In the genomic region with DNA sequence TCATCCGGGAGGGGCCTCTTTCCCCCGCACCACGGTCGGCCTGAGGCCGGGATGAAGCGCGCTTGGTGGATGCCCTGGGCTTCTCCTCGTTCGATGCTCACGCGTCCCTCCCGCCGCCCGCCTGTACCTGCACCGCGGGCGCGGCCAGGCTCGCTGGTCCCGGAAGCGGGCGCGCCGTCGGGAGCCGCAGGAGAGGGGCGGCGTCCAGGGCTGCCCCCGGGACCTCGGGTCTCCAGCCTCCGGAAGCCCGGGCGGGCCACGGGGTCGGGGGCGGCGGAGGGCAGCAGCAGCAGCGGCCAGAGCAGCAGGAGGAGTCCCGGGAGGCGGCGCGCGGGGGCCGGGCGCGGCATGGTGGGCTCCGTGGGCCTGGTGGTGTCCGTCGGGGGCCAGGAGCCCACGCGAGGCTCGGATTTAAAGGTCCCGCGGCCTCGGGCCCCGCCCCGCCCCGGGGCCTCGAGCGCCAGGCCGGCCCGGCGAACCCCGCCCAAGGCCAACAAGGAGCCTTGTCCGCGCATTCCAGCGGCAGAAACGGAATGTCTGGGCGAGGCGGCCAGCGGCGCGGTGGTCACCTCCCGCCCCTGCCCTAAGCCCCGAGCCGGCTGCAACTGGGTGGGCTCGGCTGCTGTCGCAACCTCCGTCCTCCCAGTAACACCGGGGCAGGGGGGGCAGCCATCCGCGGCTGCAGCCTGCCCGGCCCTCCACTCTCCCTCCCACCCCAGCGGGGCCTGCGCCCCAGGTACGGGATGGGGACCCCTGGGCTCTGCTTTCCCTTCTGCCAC, we compare ENCODE assay signal across 8 cellular contexts. TPM values are rescaled to one million over a fixed set of nuclear protein-coding genes. Genes with fewer than 3 reads are reported as not detected.
A peak's percentile ranks its signal among the peaks of the same experiment; 100 is the strongest.
DNase-seq lines count a peak whose midpoint lies in the region; ATAC-seq and TF ChIP-seq lines count a peak whose summit lies in the region.

A gene with protein sequence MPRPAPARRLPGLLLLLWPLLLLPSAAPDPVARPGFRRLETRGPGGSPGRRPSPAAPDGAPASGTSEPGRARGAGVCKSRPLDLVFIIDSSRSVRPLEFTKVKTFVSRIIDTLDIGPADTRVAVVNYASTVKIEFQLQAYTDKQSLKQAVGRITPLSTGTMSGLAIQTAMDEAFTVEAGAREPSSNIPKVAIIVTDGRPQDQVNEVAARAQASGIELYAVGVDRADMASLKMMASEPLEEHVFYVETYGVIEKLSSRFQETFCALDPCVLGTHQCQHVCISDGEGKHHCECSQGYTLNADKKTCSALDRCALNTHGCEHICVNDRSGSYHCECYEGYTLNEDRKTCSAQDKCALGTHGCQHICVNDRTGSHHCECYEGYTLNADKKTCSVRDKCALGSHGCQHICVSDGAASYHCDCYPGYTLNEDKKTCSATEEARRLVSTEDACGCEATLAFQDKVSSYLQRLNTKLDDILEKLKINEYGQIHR (minus strand): TSS at position 387 of the 779 bp plus-strand sequence. CDS start 37 bp downstream, at position 350.

- peaks cover 36% of the 10 kb centered on the region for H3K27me3 Mint-ChIP-seq in T-helper 17 cell
- peaks cover 15 to 64% (median 49%) of the 10 kb centered on the region in 5 donors for H3K27me3 Mint-ChIP-seq in naive thymus-derived CD8-positive, alpha-beta T cell

- H3K4me1 ChIP-seq in esophagus squamous epithelium: peaks cover 0 to 19% (median 12%) of the 10 kb centered on the region in 3 donors

- 7% methylated on average over 21 of the region's 86 CpGs; no CpG with 5 or more reads in 1 of the 2 donors for WGBS in esophagus squamous epithelium, 2 donors

- H3K36me3 ChIP-seq in esophagus squamous epithelium: no peaks in the 10 kb centered on the region

- TF ChIP-seq CTCF in esophagus squamous epithelium (IDR thresholded peaks at IDR 0.05): no peak

- no peak for DNase-seq in activated CD4-positive, CD25-positive, alpha-beta regulatory T cell treated with anti-CD3 and anti-CD28 coated beads, Interleukin-2, amount 50 U/mL, for 72 hours
- DNase-seq in T-helper 17 cell (peak in 2 of 3 donors; percentile 9 to 13), esophagus squamous epithelium (lab: John Stamatoyannopoulos, UW) (no peak), mesenteric fat pad (ENCODE audit: low spot score) (no peak)
- DNase-seq in naive thymus-derived CD8-positive, alpha-beta T cell: peak in 3 of 10 donors; percentile 6 to 11 (median 7)
- DNase-seq in stimulated activated CD8-positive, alpha-beta memory T cell treated with anti-CD3 and anti-CD28 coated beads, Interleukin-4, amount 100 ng/mL, for 48 hours: no peak

- intact Hi-C loops in esophagus squamous epithelium (cut with DNase I): loop anchor here (5.0 kb wide), 1 partner anchor 85 kb away; no protein-coding TSS in a partner anchor

- ATAC-seq in activated CD4-positive, CD25-positive, alpha-beta regulatory T cell treated with anti-CD3 and anti-CD28 coated beads, Interleukin-2, amount 50 U/mL, for 24 hours: peak; percentile 38 to 41
- peak; percentile 46 for ATAC-seq in T-helper 17 cell
- peak; percentile 59 to 68 for ATAC-seq in naive thymus-derived CD8-positive, alpha-beta T cell
- no peak for ATAC-seq in HG02852 (IDR thresholded peaks at IDR 0.05; ENCODE audit: unreplicated experiment)

- H3K4me3 ChIP-seq in esophagus squamous epithelium: peak within 1 kb of the TSS; percentile 41 to 75 (median 52)

- peaks cover 0 to 2% (median 0%) of the 10 kb centered on the region in 9 donors for H3K9me3 Mint-ChIP-seq in naive thymus-derived CD8-positive, alpha-beta T cell

- H3K9me3 ChIP-seq in T-helper 17 cell (ENCODE audit: control insufficient read depth, low read length, poor library complexity, severe bottlenecking) (no peaks in the 10 kb centered on the region), esophagus squamous epithelium (no peaks in the 10 kb centered on the region)

- H3K4me1 Mint-ChIP-seq in T-helper 17 cell: peaks cover 6% of the 10 kb centered on the region
- peaks cover 6 to 13% (median 10%) of the 10 kb centered on the region in 4 donors for H3K4me1 Mint-ChIP-seq in naive thymus-derived CD8-positive, alpha-beta T cell

- no peak for TF ChIP-seq POLR2A in esophagus squamous epithelium (IDR thresholded peaks at IDR 0.05)

- H3K4me3 Mint-ChIP-seq in T-helper 17 cell: peak within 1 kb of the TSS; percentile 87
- peak within 1 kb of the TSS; percentile 60 to 86 (median 80) for H3K4me3 Mint-ChIP-seq in naive thymus-derived CD8-positive, alpha-beta T cell

- peaks cover 0 to 40% (median 0%) of the 10 kb centered on the region in 4 donors for H3K27me3 ChIP-seq in esophagus squamous epithelium

- POLR2A ChIA-PET in naive thymus-derived CD8-positive, alpha-beta T cell (lab: Charles Lee): no interaction called here

- no peaks in the 10 kb centered on the region for H3K36me3 Mint-ChIP-seq in T-helper 17 cell (ENCODE audit: low read depth)
- no peaks in the 10 kb centered on the region for H3K36me3 Mint-ChIP-seq in naive thymus-derived CD8-positive, alpha-beta T cell

- peak within 1 kb of the TSS; percentile 59 to 80 (median 66) for H3K27ac ChIP-seq in esophagus squamous epithelium

- peak within 1 kb of the TSS; percentile 24 for H3K27ac Mint-ChIP-seq in T-helper 17 cell
- H3K27ac Mint-ChIP-seq in naive thymus-derived CD8-positive, alpha-beta T cell: peak within 1 kb of the TSS in 2 of 10 donors; percentile 5 to 76

RNA-seq across cellular contexts. Expression of the gene that starts here (rescaled TPM):
- total RNA-seq in T-helper 17 cell (not detected), esophagus squamous epithelium (1 to 10 TPM in 1 of 4 donors, under 1 TPM in 2, not detected in 1; 0.45 to 1.3 (median 0.92) TPM), mesenteric fat pad (1.2 TPM)
- total RNA-seq in naive thymus-derived CD8-positive, alpha-beta T cell: not detected
- polyA plus RNA-seq in naive thymus-derived CD8-positive, alpha-beta T cell: not detected

Comparison
In these comparisons a context has a peak if more than half of its experiments do, and no peak if none do; other contexts are left out.
1. Peak in DNase-seq and ATAC-seq in T-helper 17 cell; RNA of the gene not detected or under 1 TPM.
2. Peak in ATAC-seq in naive thymus-derived CD8-positive, alpha-beta T cell; RNA of the gene not detected or under 1 TPM.